In genomic region chr1:155081472-155082300, GRCh38 we compare ENCODE assay signal across 9 cellular contexts. TPM values are rescaled to one million over a fixed set of nuclear protein-coding genes. Genes with fewer than 3 reads are reported as not detected.
A peak's percentile ranks its signal among the peaks of the same experiment; 100 is the strongest.
DNase-seq lines count a peak whose midpoint lies in the region; ATAC-seq and TF ChIP-seq lines count a peak whose summit lies in the region.
"Had no signal": no experiment of that assay in that cellular context is flagged by ENCODE, and none has a peak within 500 bp of the region (broad histone marks: within the 10 kb centered on the region; RNA-seq: fewer than 3 reads in every experiment).

No MANE protein-coding gene starts in this region.

- no peaks in the 10 kb centered on the region for H3K9me2 ChIP-seq in SK-N-SH

- H3K9me3 Mint-ChIP-seq in activated naive CD4-positive, alpha-beta T cell treated with anti-CD3 and anti-CD28 coated beads, Interleukin-2, amount 50 U/mL, for 24 hours: no peaks in the 10 kb centered on the region

- H3K79me2 ChIP-seq in SK-N-SH (ENCODE audit: insufficient read depth): no peaks in the 10 kb centered on the region

- H3K4me1 Mint-ChIP-seq in activated naive CD4-positive, alpha-beta T cell treated with anti-CD3 and anti-CD28 coated beads, Interleukin-2, amount 50 U/mL, for 24 hours: peaks cover 56% of the 10 kb centered on the region

- H3K27me3 ChIP-seq in BLaER1 treated with 17β-estradiol and CSF1 and Interleukin-3, amounts not matched to agents 10 nM and 100 nM: peaks cover 53 to 60% (median 56%) of the 10 kb centered on the region in 11 experiments
- peaks cover 23% of the 10 kb centered on the region for H3K27me3 ChIP-seq in SK-N-SH (ENCODE audit: insufficient read depth)

- H3K9ac ChIP-seq in BLaER1 treated with 17β-estradiol and CSF1 and Interleukin-3, amounts not matched to agents 10 nM and 100 nM: peak overlapping the region in 8 of 11 experiments; percentile 20 to 76 (median 52); a peak in 13 of 22 replicates
- no peak overlapping the region for H3K9ac ChIP-seq in SK-N-SH

- no peaks in the 10 kb centered on the region for H3K36me3 ChIP-seq in BLaER1 treated with 17β-estradiol and CSF1 and Interleukin-3, amounts not matched to agents 10 nM and 100 nM
- H3K36me3 ChIP-seq in mucosa of descending colon (ENCODE audit: low read depth) (no peaks in the 10 kb centered on the region), SK-N-SH (replicated peaks in 1 of 2; ENCODE audit: control insufficient read depth in 1 of 2, insufficient read depth in 2 of 2, low read length in 1 of 2) (no peaks in the 10 kb centered on the region)

- no peak for TF ChIP-seq EP300 in SK-N-SH (IDR thresholded peaks at IDR 0.05; ENCODE audit: borderline replicate concordance in 1 of 2, low read depth in 1 of 2, low read length in 1 of 2)

- intact Hi-C loops in mucosa of descending colon (cut with DNase I, micrococcal nuclease): no loop called here

- H3F3A ChIP-seq in SK-N-SH (replicated peaks; ENCODE audit: insufficient read depth): peaks cover 10% of the 10 kb centered on the region

- DNase-seq in HuH-7.5 (ENCODE audit: low spot score) (peak; percentile 52), mucosa of descending colon (peak; percentile 55 to 73 (median 58)), GM19238 (ENCODE audit: insufficient read length, low spot score) (no peak), SK-N-SH (no peak)

- no peak for TF ChIP-seq CTCF in mucosa of descending colon (IDR thresholded peaks at IDR 0.05)
- no peak for TF ChIP-seq CTCF in SK-N-SH (IDR thresholded peaks at IDR 0.05)

- peak overlapping the region; percentile 79 for H3K4me3 Mint-ChIP-seq in activated naive CD4-positive, alpha-beta T cell treated with anti-CD3 and anti-CD28 coated beads, Interleukin-2, amount 50 U/mL, for 24 hours

- peaks cover 87 to 93% (median 92%) of the 10 kb centered on the region in 10 experiments for H3K4me1 ChIP-seq in BLaER1 treated with 17β-estradiol and CSF1 and Interleukin-3, amounts not matched to agents 10 nM and 100 nM
- H3K4me1 ChIP-seq in mucosa of descending colon (ENCODE audit: low read depth): peaks cover 67% of the 10 kb centered on the region
- peaks cover 21 to 36% of the 10 kb centered on the region in 2 experiments; a peak in 3 of 4 replicates for H3K4me1 ChIP-seq in SK-N-SH (ENCODE audit: control insufficient read depth in 1 of 2, insufficient read depth in 2 of 2, low read depth in 1 of 2, low read length in 1 of 2)

- no peaks in the 10 kb centered on the region for H3K36me3 Mint-ChIP-seq in activated naive CD4-positive, alpha-beta T cell treated with anti-CD3 and anti-CD28 coated beads, Interleukin-2, amount 50 U/mL, for 24 hours

- no peak for ATAC-seq in mucosa of descending colon
- ATAC-seq in GM19455 (IDR thresholded peaks at IDR 0.05; ENCODE audit: unreplicated experiment): no peak
- no peak for ATAC-seq in GM18861 (IDR thresholded peaks at IDR 0.05; ENCODE audit: unreplicated experiment)

- peaks cover 33 to 68% (median 51%) of the 10 kb centered on the region in 11 experiments; a peak in 20 of 22 replicates for H4K20me1 ChIP-seq in BLaER1 treated with 17β-estradiol and CSF1 and Interleukin-3, amounts not matched to agents 10 nM and 100 nM
- no peaks in the 10 kb centered on the region for H4K20me1 ChIP-seq in SK-N-SH (ENCODE audit: insufficient read depth)

- H2AFZ ChIP-seq in SK-N-SH (ENCODE audit: low read depth): no peak overlapping the region

- no peak overlapping the region for H3K27ac Mint-ChIP-seq in activated naive CD4-positive, alpha-beta T cell treated with anti-CD3 and anti-CD28 coated beads, Interleukin-2, amount 50 U/mL, for 24 hours

- H3K9me3 ChIP-seq in BLaER1 treated with 17β-estradiol and CSF1 and Interleukin-3, amounts not matched to agents 10 nM and 100 nM (replicated peaks in 1 of 11): no peaks in the 10 kb centered on the region
- no peaks in the 10 kb centered on the region for H3K9me3 ChIP-seq in mucosa of descending colon
- H3K9me3 ChIP-seq in SK-N-SH: no peaks in the 10 kb centered on the region

- no peak for TF ChIP-seq RAD21 in SK-N-SH (IDR thresholded peaks at IDR 0.05; ENCODE audit: low read length)

- 77% methylated on average over 44 of the region's 68 CpGs for WGBS in SK-N-SH (ENCODE audit: low lambda C conversion rate)

- peak overlapping the region; percentile 49 to 67 (median 57) for H3K4me3 ChIP-seq in BLaER1 treated with 17β-estradiol and CSF1 and Interleukin-3, amounts not matched to agents 10 nM and 100 nM
- no peak overlapping the region for H3K4me3 ChIP-seq in mucosa of descending colon
- H3K4me3 ChIP-seq in SK-N-SH (ENCODE audit: low read depth in 2 of 2, low read length in 1 of 2): no peak overlapping the region

- CTCF ChIA-PET in SK-N-SH (lab: Yijun Ruan, JAX): interaction anchor here (1.1 to 29.9 kb wide), 8 partner anchors 10 to 91 kb away, joined by 4 to 573 read pairs (median 10); partner anchors contain the start of genes ADAM15, DCST1, DCST2 and EFNA4

- no peak overlapping the region for H3K27ac ChIP-seq in BLaER1 treated with 17β-estradiol and CSF1 and Interleukin-3, amounts not matched to agents 10 nM and 100 nM
- no peak overlapping the region for H3K27ac ChIP-seq in SK-N-SH (ENCODE audit: low read depth in 2 of 2, low read length in 1 of 2)

- POLR2A ChIA-PET in SK-N-SH (lab: Yijun Ruan, JAX): interaction anchor here (1.2 to 1.9 kb wide), 2 partner anchors 11 to 17 kb away, joined by 3 to 5 read pairs; no protein-coding TSS in a partner anchor

- H3K27me3 Mint-ChIP-seq in activated naive CD4-positive, alpha-beta T cell treated with anti-CD3 and anti-CD28 coated beads, Interleukin-2, amount 50 U/mL, for 24 hours: peaks cover 24% of the 10 kb centered on the region

- peak overlapping the region; percentile 94 to 100 (median 98) for H3K4me2 ChIP-seq in BLaER1 treated with 17β-estradiol and CSF1 and Interleukin-3, amounts not matched to agents 10 nM and 100 nM
- H3K4me2 ChIP-seq in SK-N-SH: no peak overlapping the region

TF ChIP-seq in SK-N-SH, 30 proteins besides CTCF, POLR2A, EP300 and RAD21 (continues in another document):
- TF ChIP-seq FOXJ3 (CRISPR knock-in tag; IDR thresholded peaks at IDR 0.05) (no peak), MEF2A (IDR thresholded peaks at IDR 0.05; ENCODE audit: borderline replicate concordance, low read depth) (no peak), IRF3 (IDR thresholded peaks at IDR 0.05; ENCODE audit: low read depth, low read length) (no peak), GATA2 (CRISPR knock-in tag; IDR thresholded peaks at IDR 0.05) (no peak)
- TF ChIP-seq, protein P1, sequence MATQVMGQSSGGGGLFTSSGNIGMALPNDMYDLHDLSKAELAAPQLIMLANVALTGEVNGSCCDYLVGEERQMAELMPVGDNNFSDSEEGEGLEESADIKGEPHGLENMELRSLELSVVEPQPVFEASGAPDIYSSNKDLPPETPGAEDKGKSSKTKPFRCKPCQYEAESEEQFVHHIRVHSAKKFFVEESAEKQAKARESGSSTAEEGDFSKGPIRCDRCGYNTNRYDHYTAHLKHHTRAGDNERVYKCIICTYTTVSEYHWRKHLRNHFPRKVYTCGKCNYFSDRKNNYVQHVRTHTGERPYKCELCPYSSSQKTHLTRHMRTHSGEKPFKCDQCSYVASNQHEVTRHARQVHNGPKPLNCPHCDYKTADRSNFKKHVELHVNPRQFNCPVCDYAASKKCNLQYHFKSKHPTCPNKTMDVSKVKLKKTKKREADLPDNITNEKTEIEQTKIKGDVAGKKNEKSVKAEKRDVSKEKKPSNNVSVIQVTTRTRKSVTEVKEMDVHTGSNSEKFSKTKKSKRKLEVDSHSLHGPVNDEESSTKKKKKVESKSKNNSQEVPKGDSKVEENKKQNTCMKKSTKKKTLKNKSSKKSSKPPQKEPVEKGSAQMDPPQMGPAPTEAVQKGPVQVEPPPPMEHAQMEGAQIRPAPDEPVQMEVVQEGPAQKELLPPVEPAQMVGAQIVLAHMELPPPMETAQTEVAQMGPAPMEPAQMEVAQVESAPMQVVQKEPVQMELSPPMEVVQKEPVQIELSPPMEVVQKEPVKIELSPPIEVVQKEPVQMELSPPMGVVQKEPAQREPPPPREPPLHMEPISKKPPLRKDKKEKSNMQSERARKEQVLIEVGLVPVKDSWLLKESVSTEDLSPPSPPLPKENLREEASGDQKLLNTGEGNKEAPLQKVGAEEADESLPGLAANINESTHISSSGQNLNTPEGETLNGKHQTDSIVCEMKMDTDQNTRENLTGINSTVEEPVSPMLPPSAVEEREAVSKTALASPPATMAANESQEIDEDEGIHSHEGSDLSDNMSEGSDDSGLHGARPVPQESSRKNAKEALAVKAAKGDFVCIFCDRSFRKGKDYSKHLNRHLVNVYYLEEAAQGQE (IDR thresholded peaks at IDR 0.05; ENCODE audit: low read depth, low read length): no peak
- TF ChIP-seq, protein P2, sequence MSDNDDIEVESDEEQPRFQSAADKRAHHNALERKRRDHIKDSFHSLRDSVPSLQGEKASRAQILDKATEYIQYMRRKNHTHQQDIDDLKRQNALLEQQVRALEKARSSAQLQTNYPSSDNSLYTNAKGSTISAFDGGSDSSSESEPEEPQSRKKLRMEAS (IDR thresholded peaks at IDR 0.05; ENCODE audit: low read depth): no peak

RNA-seq across cellular contexts. Expression of gene EFNA3, which starts 3.0 kb away (rescaled TPM):
- 10 to 100 TPM in 1 of 3 donors, 1 to 10 TPM in 2; 2.1 to 17.4 (median 5.6) TPM for total RNA-seq in mucosa of descending colon
- polyA plus RNA-seq in SK-N-SH (2012; rRNA removed): 5.5 and 6.0 TPM in 2 replicates
- polyA plus RNA-seq in SK-N-SH (2012; cell fraction: cytosol; rRNA removed): 3.2 and 4.5 TPM in 2 replicates
- 4.0 and 4.7 TPM in 2 replicates for polyA plus RNA-seq in SK-N-SH (2012; cell fraction: nucleus; rRNA removed)

RNA-seq across cellular contexts. Expression of gene EFNA4, which starts 18.1 kb away (rescaled TPM):
- total RNA-seq in mucosa of descending colon: 10 to 100 TPM; 12.3 to 27.2 (median 26.4) TPM
- 15.9 and 17.7 TPM in 2 replicates for polyA plus RNA-seq in SK-N-SH (2012; rRNA removed)
- 10.7 and 13.4 TPM in 2 replicates for polyA plus RNA-seq in SK-N-SH (2012; cell fraction: cytosol; rRNA removed)
- polyA plus RNA-seq in SK-N-SH (2012; cell fraction: nucleus; rRNA removed): 13.1 and 14.8 TPM in 2 replicates

RNA-seq across cellular contexts. Expression of gene ADAM15, which starts 30.6 kb away (rescaled TPM):
- 100 to 1,000 TPM in 1 of 3 donors, 10 to 100 TPM in 2; 71.8 to 148 (median 79.7) TPM for total RNA-seq in mucosa of descending colon
- 60.1 and 64.1 TPM in 2 replicates for polyA plus RNA-seq in SK-N-SH (2012; rRNA removed)
- polyA plus RNA-seq in SK-N-SH (2012; cell fraction: cytosol; rRNA removed): 20.4 and 37.5 TPM in 2 replicates
- 106 and 138 TPM in 2 replicates for polyA plus RNA-seq in SK-N-SH (2012; cell fraction: nucleus; rRNA removed)

RNA-seq across cellular contexts. Expression of gene EFNA1, which starts 46.0 kb away (rescaled TPM):
- total RNA-seq in mucosa of descending colon: 100 to 1,000 TPM in 2 of 3 donors, 10 to 100 TPM in 1; 46.3 to 198 (median 110) TPM
- 14.4 and 15.3 TPM in 2 replicates for polyA plus RNA-seq in SK-N-SH (2012; rRNA removed)
- polyA plus RNA-seq in SK-N-SH (2012; cell fraction: cytosol; rRNA removed): 7.5 and 12.3 TPM in 2 replicates
- 11.2 and 13.0 TPM in 2 replicates for polyA plus RNA-seq in SK-N-SH (2012; cell fraction: nucleus; rRNA removed)
- total RNA-seq: T-helper 1 cell treated with Interleukin-12 subunit alpha and Interleukin-12 subunit beta and Interleukin-4 antibody, amounts not matched to agents 30 ng/mL and 1 ng/mL, for 36 hours had no signal

RNA-seq across cellular contexts. Expression of gene DCST1, which starts 48.1 kb away (rescaled TPM):
- total RNA-seq in mucosa of descending colon: under 1 TPM in 2 of 3 donors, not detected in 1; 0.19 to 0.20 TPM
- not detected in 2 replicates for polyA plus RNA-seq in SK-N-SH (2012; rRNA removed)
- polyA plus RNA-seq in SK-N-SH (2012; cell fraction: cytosol; rRNA removed): not detected in 2 replicates
- 0.06 and 0.16 TPM in 2 replicates for polyA plus RNA-seq in SK-N-SH (2012; cell fraction: nucleus; rRNA removed)
- total RNA-seq: T-helper 1 cell treated with Interleukin-12 subunit alpha and Interleukin-12 subunit beta and Interleukin-4 antibody, amounts not matched to agents 30 ng/mL and 1 ng/mL, for 36 hours had no signal

Comparison
In these comparisons a context has a peak if more than half of its experiments do, and no peak if none do; other contexts are left out.
1. H3K4me3 ChIP-seq: peak in BLaER1 treated with 17β-estradiol and CSF1 and Interleukin-3, amounts not matched to agents 10 nM and 100 nM (10 of 10); none in mucosa of descending colon (single experiment) and SK-N-SH (0 of 2).
2. DNase-seq: peak in HuH-7.5 (single experiment) and mucosa of descending colon (3 of 3); none in GM19238 (single experiment) and SK-N-SH (single experiment).